3 cellular contexts compared by ENCODE assay signal in the genomic region with DNA sequence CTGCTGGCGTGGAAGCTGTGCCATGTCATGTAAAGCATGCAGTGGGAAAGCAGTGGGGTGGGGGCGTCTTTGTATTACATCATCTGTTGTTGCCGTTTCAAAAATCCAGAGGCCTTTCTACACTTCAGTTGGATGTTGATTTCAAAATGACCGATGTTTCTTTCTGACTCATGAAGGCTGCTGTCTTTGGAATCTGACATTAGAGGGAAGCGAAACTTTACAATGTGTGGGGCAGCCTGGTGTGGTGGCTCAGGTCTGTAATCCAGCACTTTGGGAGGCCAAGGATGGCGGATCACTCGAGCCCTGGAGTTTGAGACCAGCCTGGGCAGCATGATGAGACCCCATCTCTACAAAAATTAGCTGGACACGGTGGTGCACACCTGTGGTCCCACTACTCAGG. TPM values are rescaled to one million over a fixed set of nuclear protein-coding genes. Genes with fewer than 3 reads are reported as not detected.
"Had no signal": no experiment of that assay in that cellular context is flagged by ENCODE, and none has a peak within 500 bp of the region (broad histone marks: within the 10 kb centered on the region; RNA-seq: fewer than 3 reads in every experiment).

No MANE protein-coding gene starts in this region.

RNA-seq across cellular contexts. Expression of a gene that starts 23.8 kb away (rescaled TPM):
- total RNA-seq: NCI-H460, SK-MEL-5 had no signal
- polyA plus RNA-seq: SK-N-SH had no signal
